29 cellular contexts compared by ENCODE assay signal in genomic region chr12:120522568-120522967, GRCh38.
"Had no signal": no experiment of that assay in that cellular context is flagged by ENCODE, and none has a peak within 500 bp of the region (broad histone marks: within the 10 kb centered on the region; RNA-seq: fewer than 3 reads in every experiment).

No MANE protein-coding gene starts in this region.

- H3K27me3 ChIP-seq: stomach, suprapubic skin, testis, thyroid gland, tibial artery, tibial nerve, transverse colon, upper lobe of left lung, upper lobe of right lung, uterus, vagina had no signal

- H3K4me1 Mint-ChIP-seq: stimulated activated memory B cell treated with anti-CD40 and anti-IgM and Interleukin-4, amounts not matched to agents 10 μg/mL and 1 μg/mL and 100 μg/mL, for 72 hours had no signal

- H3K4me3 ChIP-seq: stomach, suprapubic skin, testis, thoracic aorta, thyroid gland, tibial artery, tibial nerve, transverse colon, upper lobe of left lung, upper lobe of right lung, uterus, vagina had no signal

- H3K4me1 ChIP-seq: suprapubic skin, testis, thyroid gland, tibial artery, upper lobe of left lung, upper lobe of right lung, uterus, vagina had no signal

- H3K9me3 ChIP-seq: stomach, suprapubic skin, testis, thoracic aorta, thyroid gland, tibial artery, tibial nerve, transverse colon, upper lobe of left lung, upper lobe of right lung, uterus, vagina had no signal

- H3K4me3 Mint-ChIP-seq: stimulated activated effector memory CD8-positive, alpha-beta T cell treated with anti-CD3 and anti-CD28 coated beads, Interleukin-12 subunit alpha, Interleukin-12 subunit beta, amount 100 ng/mL, for 72 hours; stimulated activated memory B cell treated with anti-CD40 and anti-IgM and Interleukin-4, amounts not matched to agents 10 μg/mL and 1 μg/mL and 100 μg/mL, for 72 hours; stimulated activated naive B cell treated with anti-CD40 and anti-IgM and Interleukin-4, amounts not matched to agents 10 μg/mL and 1 μg/mL and 100 μg/mL, for 72 hours; stimulated activated naive CD8-positive, alpha-beta T cell treated with anti-CD3 and anti-CD28 coated beads, Interleukin-15, amount 100 ng/mL, for 72 hours; stimulated activated naive CD8-positive, alpha-beta T cell treated with anti-CD3 and anti-CD28 coated beads, Interleukin-15, Interleukin-2, amounts not matched to agents 100 ng/mL and 50 ng/mL, for 24 hours; type B pancreatic cell had no signal

- H3K27ac ChIP-seq: stomach, suprapubic skin, testis, thoracic aorta, thyroid gland, tibial artery, tibial nerve, transverse colon, upper lobe of left lung, upper lobe of right lung, uterus, vagina had no signal

- FAIRE-seq: urothelium cell line had no signal

- H3K36me3 Mint-ChIP-seq: stimulated activated memory B cell treated with anti-CD40 and anti-IgM and Interleukin-4, amounts not matched to agents 10 μg/mL and 1 μg/mL and 100 μg/mL, for 72 hours; type B pancreatic cell had no signal

- DNase-seq: stimulated activated CD4-positive, alpha-beta T cell treated with anti-CD3 and anti-CD28 coated beads, Interleukin-2, amount 100 ng/mL, for 48 hours; stimulated activated CD4-positive, alpha-beta T cell treated with anti-CD3 and anti-CD28 coated beads, Interleukin-4, amount 100 ng/mL, for 1 hour; stimulated activated CD4-positive, alpha-beta T cell treated with anti-CD3 and anti-CD28 coated beads, Interleukin-4, amount 100 ng/mL, for 24 hours; stimulated activated CD4-positive, alpha-beta T cell treated with anti-CD3 and anti-CD28 coated beads, Interleukin-4, amount 100 ng/mL, for 4 hours; stimulated activated CD8-positive, alpha-beta memory T cell treated with anti-CD3 and anti-CD28 coated beads, Interleukin-4, amount 100 ng/mL, for 48 hours; stimulated activated naive B cell treated with anti-CD40 and anti-IgM and Interleukin-4, amounts not matched to agents 10 μg/mL and 1 μg/mL and 100 μg/mL, for 72 hours; stimulated activated naive CD4-positive, alpha-beta T cell; stimulated activated naive CD4-positive, alpha-beta T cell treated with Interleukin-2 at 50 U/mL for 16 hours; stimulated activated naive CD8-positive, alpha-beta T cell treated with anti-CD3 and anti-CD28 coated beads, Interleukin-15, amount 100 ng/mL, for 72 hours; stimulated activated naive CD8-positive, alpha-beta T cell treated with anti-CD3 and anti-CD28 coated beads, Interleukin-15, Interleukin-2, amounts not matched to agents 100 U/mL and 50 U/mL, for 24 hours; stomach; substantia nigra; testis; thyroid gland; tibial artery; transverse colon; trophoblast cell; upper lobe of left lung; upper lobe of right lung; uterus had no signal

- ATAC-seq: stimulated activated effector memory CD8-positive, alpha-beta T cell treated with anti-CD3 and anti-CD28 coated beads, Interleukin-12 subunit alpha, Interleukin-12 subunit beta, amount 100 ng/mL, for 72 hours; stimulated activated memory B cell treated with anti-CD40 and anti-IgM and Interleukin-4, amounts not matched to agents 10 μg/mL and 1 μg/mL and 100 μg/mL, for 72 hours; stimulated activated naive B cell treated with anti-CD40 and anti-IgM and Interleukin-4, amounts not matched to agents 10 μg/mL and 1 μg/mL and 100 μg/mL, for 72 hours; stimulated activated naive CD8-positive, alpha-beta T cell treated with anti-CD3 and anti-CD28 coated beads, Interleukin-15, amount 100 ng/mL, for 72 hours; stimulated activated naive CD8-positive, alpha-beta T cell treated with anti-CD3 and anti-CD28 coated beads, Interleukin-15, Interleukin-2, amounts not matched to agents 100 U/mL and 50 U/mL, for 24 hours; upper lobe of right lung had no signal

- H3K9me3 Mint-ChIP-seq: stimulated activated effector memory CD8-positive, alpha-beta T cell treated with anti-CD3 and anti-CD28 coated beads, Interleukin-12 subunit alpha, Interleukin-12 subunit beta, amount 100 ng/mL, for 72 hours; stimulated activated memory B cell treated with anti-CD40 and anti-IgM and Interleukin-4, amounts not matched to agents 10 μg/mL and 1 μg/mL and 100 μg/mL, for 72 hours; stimulated activated naive B cell treated with anti-CD40 and anti-IgM and Interleukin-4, amounts not matched to agents 10 μg/mL and 1 μg/mL and 100 μg/mL, for 72 hours; stimulated activated naive CD8-positive, alpha-beta T cell treated with anti-CD3 and anti-CD28 coated beads, Interleukin-15, amount 100 ng/mL, for 72 hours; stimulated activated naive CD8-positive, alpha-beta T cell treated with anti-CD3 and anti-CD28 coated beads, Interleukin-15, Interleukin-2, amounts not matched to agents 100 ng/mL and 50 ng/mL, for 24 hours; type B pancreatic cell had no signal

- H3K27me3 Mint-ChIP-seq: stimulated activated memory B cell treated with anti-CD40 and anti-IgM and Interleukin-4, amounts not matched to agents 10 μg/mL and 1 μg/mL and 100 μg/mL, for 72 hours; stimulated activated naive B cell treated with anti-CD40 and anti-IgM and Interleukin-4, amounts not matched to agents 10 μg/mL and 1 μg/mL and 100 μg/mL, for 72 hours; stimulated activated naive CD8-positive, alpha-beta T cell treated with anti-CD3 and anti-CD28 coated beads, Interleukin-15, amount 100 ng/mL, for 72 hours; stimulated activated naive CD8-positive, alpha-beta T cell treated with anti-CD3 and anti-CD28 coated beads, Interleukin-15, Interleukin-2, amounts not matched to agents 100 ng/mL and 50 ng/mL, for 24 hours; type B pancreatic cell had no signal

- H3K27ac Mint-ChIP-seq: stimulated activated effector memory CD8-positive, alpha-beta T cell treated with anti-CD3 and anti-CD28 coated beads, Interleukin-12 subunit alpha, Interleukin-12 subunit beta, amount 100 ng/mL, for 72 hours; stimulated activated memory B cell treated with anti-CD40 and anti-IgM and Interleukin-4, amounts not matched to agents 10 μg/mL and 1 μg/mL and 100 μg/mL, for 72 hours; stimulated activated naive CD8-positive, alpha-beta T cell treated with anti-CD3 and anti-CD28 coated beads, Interleukin-15, amount 100 ng/mL, for 72 hours; stimulated activated naive CD8-positive, alpha-beta T cell treated with anti-CD3 and anti-CD28 coated beads, Interleukin-15, Interleukin-2, amounts not matched to agents 100 ng/mL and 50 ng/mL, for 24 hours; type B pancreatic cell had no signal

- H3K36me3 ChIP-seq: thoracic aorta, transverse colon, upper lobe of right lung, uterus, vagina had no signal
